ENCODE assay signal across 1 cellular context in genomic region chr13:20534038-20534608, GRCh38.
A peak's percentile ranks its signal among the peaks of the same experiment; 100 is the strongest.
TF ChIP-seq lines count a peak whose summit lies in the region.

No MANE protein-coding gene starts in this region.

TF ChIP-seq in HepG2, 621 proteins besides CTCF, POLR2A, EP300 and RAD21 (continued from another document):
- peak; percentile 96 for TF ChIP-seq ZNF280B (CRISPR knock-in tag; IDR thresholded peaks at IDR 0.05; ENCODE audit: borderline replicate concordance)
- no peak for TF ChIP-seq ZBTB26 (CRISPR knock-in tag; IDR thresholded peaks at IDR 0.05; ENCODE audit: borderline replicate concordance)
- no peak for TF ChIP-seq ZFYVE20 (CRISPR knock-in tag; IDR thresholded peaks at IDR 0.05; ENCODE audit: borderline replicate concordance, low read depth)
- peak; percentile 62; the same call in 1 of the 2 replicates for TF ChIP-seq ZBTB7A (CRISPR knock-in tag; IDR thresholded peaks at IDR 0.05)
- peak; percentile 67 for TF ChIP-seq HHEX (CRISPR knock-in tag; IDR thresholded peaks at IDR 0.05)
- TF ChIP-seq FOXA1 (IDR thresholded peaks at IDR 0.05) = peak; percentile 74; the same call in 1 of the 2 replicates
- peak; percentile 85 for TF ChIP-seq FOXA1 (CRISPR knock-in tag; IDR thresholded peaks at IDR 0.05)
- TF ChIP-seq FOXP1 (IDR thresholded peaks at IDR 0.05) = no peak
- TF ChIP-seq FOXP1 (CRISPR knock-in tag; IDR thresholded peaks at IDR 0.05) = peak; percentile 81
- TF ChIP-seq MED1 (CRISPR knock-in tag; IDR thresholded peaks at IDR 0.05) = 0 out of 2 replicates have a peak, but pooled peaks have one; percentile 31
- 0 out of 2 replicates have a peak, but pooled peaks have one; percentile 39 for TF ChIP-seq NCOA2 (CRISPR knock-in tag; IDR thresholded peaks at IDR 0.05)
